Comparison of ENCODE assay signal across 36 cellular contexts in the genomic region with DNA sequence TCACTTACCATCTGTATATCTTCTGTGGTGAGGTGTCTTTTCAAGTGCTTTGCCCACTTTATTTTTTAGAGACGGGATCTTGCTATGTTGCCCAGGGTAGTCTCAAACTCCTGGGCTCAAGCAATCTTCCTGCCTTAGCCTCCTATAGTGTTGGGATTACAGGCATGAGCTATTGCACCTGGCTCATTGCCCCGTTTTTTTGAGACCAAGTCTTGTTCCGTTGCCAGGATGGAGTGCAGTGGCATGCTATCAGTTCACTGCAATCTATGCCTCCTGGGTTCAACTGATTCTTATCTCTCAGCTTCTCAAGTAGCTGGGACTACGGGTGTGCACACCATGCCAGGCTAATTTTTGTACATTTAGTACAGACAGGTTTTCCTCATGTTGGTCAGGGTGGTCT.
"Had no signal": no experiment of that assay in that cellular context is flagged by ENCODE, and none has a peak within 500 bp of the region (broad histone marks: within the 10 kb centered on the region; RNA-seq: fewer than 3 reads in every experiment).

No MANE protein-coding gene starts in this region.

- H3K27me3 Mint-ChIP-seq: activated CD4-positive, alpha-beta memory T cell treated with anti-CD3 and anti-CD28 coated beads, Interleukin-2, amount 10 ng/mL, durations not matched to agents 7 days and 5 days; activated CD4-positive, alpha-beta T cell treated with anti-CD3 and anti-CD28 coated beads for 36 hours; activated CD4-positive, alpha-beta T cell treated with anti-CD3 and anti-CD28 coated beads, Interleukin-2, amount 10 ng/mL, durations not matched to agents 7 days and 5 days; activated CD8-positive, alpha-beta memory T cell treated with anti-CD3 and anti-CD28 coated beads, Interleukin-2, amount 10 ng/mL, durations not matched to agents 7 days and 5 days; activated naive CD8-positive, alpha-beta T cell treated with anti-CD3 and anti-CD28 coated beads, Interleukin-2, amount 10 ng/mL, durations not matched to agents 7 days and 5 days; activated T-cell treated with anti-CD3 and anti-CD28 coated beads, Interleukin-2, amount 50 U/mL, for 24 hours; brain; central memory CD8-positive, alpha-beta T cell had no signal

- H3K4me3 ChIP-seq: ascending aorta, cardiac muscle cell had no signal

- H3K4me1 Mint-ChIP-seq: activated CD4-positive, alpha-beta memory T cell treated with anti-CD3 and anti-CD28 coated beads, Interleukin-2, amount 10 ng/mL, durations not matched to agents 7 days and 5 days; activated CD4-positive, alpha-beta T cell treated with anti-CD3 and anti-CD28 coated beads for 36 hours; activated CD4-positive, alpha-beta T cell treated with anti-CD3 and anti-CD28 coated beads, Interleukin-2, amount 10 ng/mL, durations not matched to agents 7 days and 5 days; activated CD8-positive, alpha-beta memory T cell treated with anti-CD3 and anti-CD28 coated beads, Interleukin-2, amount 10 ng/mL, durations not matched to agents 7 days and 5 days; activated naive CD8-positive, alpha-beta T cell treated with anti-CD3 and anti-CD28 coated beads, Interleukin-2, amount 10 ng/mL, durations not matched to agents 7 days and 5 days; brain; central memory CD8-positive, alpha-beta T cell; WTC11 had no signal

- H3K27ac Mint-ChIP-seq: activated CD4-positive, alpha-beta memory T cell treated with anti-CD3 and anti-CD28 coated beads, Interleukin-2, amount 10 ng/mL, durations not matched to agents 7 days and 5 days; activated CD4-positive, alpha-beta T cell treated with anti-CD3 and anti-CD28 coated beads for 36 hours; activated CD4-positive, alpha-beta T cell treated with anti-CD3 and anti-CD28 coated beads, Interleukin-2, amount 10 ng/mL, durations not matched to agents 7 days and 5 days; activated CD8-positive, alpha-beta memory T cell treated with anti-CD3 and anti-CD28 coated beads, Interleukin-2, amount 10 ng/mL, durations not matched to agents 7 days and 5 days; activated CD8-positive, alpha-beta T cell treated with anti-CD3 and anti-CD28 coated beads, Interleukin-2, amount 10 ng/mL, durations not matched to agents 7 days and 5 days; activated naive CD4-positive, alpha-beta T cell treated with anti-CD3 and anti-CD28 coated beads, Interleukin-2, amount 50 U/mL, for 72 hours; activated naive CD8-positive, alpha-beta T cell treated with anti-CD3 and anti-CD28 coated beads, Interleukin-2, amount 10 ng/mL, durations not matched to agents 7 days and 5 days; activated T-cell treated with anti-CD3 and anti-CD28 coated beads, Interleukin-2, amount 50 U/mL, for 24 hours; activated T-helper 2 cell treated with anti-CD3 and anti-CD28 coated beads, Interferon-gamma antibody, Interleukin-2, Interleukin-4, amounts not matched to agents 10 μg/mL and 5 μg/mL and 100 μg/mL, durations not matched to agents 14 hours and 24 hours and 36 hours; brain; T-helper 1 cell treated with Interleukin-12 subunit alpha and Interleukin-12 subunit beta and Interleukin-4 antibody, amounts not matched to agents 30 μg/mL and 1 μg/mL, for 36 hours; T-helper 2 cell treated with Interferon-gamma antibody and Interleukin-4, amounts not matched to agents 5 μg/mL and 100 μg/mL, for 36 hours; WTC11 had no signal

- H3K9me3 ChIP-seq: ascending aorta had no signal

- DNase-seq: activated CD4-positive, alpha-beta memory T cell treated with anti-CD3 and anti-CD28 coated beads, Interleukin-2, amount 10 ng/mL, durations not matched to agents 7 days and 5 days; activated CD4-positive, alpha-beta T cell treated with anti-CD3 and anti-CD28 coated beads for 1 hour; activated CD4-positive, alpha-beta T cell treated with anti-CD3 and anti-CD28 coated beads for 36 hours; activated CD4-positive, alpha-beta T cell treated with anti-CD3 and anti-CD28 coated beads for 48 hours; activated CD4-positive, alpha-beta T cell treated with anti-CD3 and anti-CD28 coated beads, Interleukin-2, amount 10 ng/mL, durations not matched to agents 7 days and 5 days; activated CD4-positive, alpha-beta T cell treated with anti-CD3 and anti-CD28 coated beads, Interleukin-2, amount 50 U/mL, for 48 hours; activated CD4-positive, CD25-positive, alpha-beta regulatory T cell; activated CD8-positive, alpha-beta memory T cell treated with anti-CD3 and anti-CD28 coated beads for 24 hours; activated CD8-positive, alpha-beta memory T cell treated with anti-CD3 and anti-CD28 coated beads, Interleukin-2, amount 10 ng/mL, durations not matched to agents 7 days and 5 days; activated CD8-positive, alpha-beta memory T cell treated with anti-CD3 and anti-CD28 coated beads, Interleukin-2, amount 50 U/mL, for 48 hours; activated CD8-positive, alpha-beta T cell treated with anti-CD3 and anti-CD28 coated beads, Interleukin-2, amount 10 ng/mL, durations not matched to agents 7 days and 5 days; activated effector memory CD4-positive, alpha-beta T cell treated with Interleukin-2 at 50 U/mL for 16 hours; activated gamma-delta T cell; activated naive CD4-positive, alpha-beta T cell treated with anti-CD3 and anti-CD28 coated beads, Interleukin-2, amount 50 U/mL, for 16 hours; activated naive CD4-positive, alpha-beta T cell treated with Interleukin-2 at 50 U/mL for 16 hours; activated naive CD8-positive, alpha-beta T cell treated with anti-CD3 and anti-CD28 coated beads, Interleukin-2, amount 10 ng/mL, durations not matched to agents 7 days and 5 days; activated T-cell treated with anti-CD3 and anti-CD28 coated beads, Interleukin-2, amount 50 U/mL, for 24 hours; activated T-cell treated with anti-CD3 and anti-CD28 coated beads, Interleukin-2, amount 50 U/mL, for 48 hours; amygdala; anterior cingulate cortex; caudate nucleus; cerebellar nuclear complex; T-helper 1 cell; T-helper 2 cell; T-helper 9 cell had no signal

- H3K4me3 Mint-ChIP-seq: activated CD4-positive, alpha-beta memory T cell treated with anti-CD3 and anti-CD28 coated beads, Interleukin-2, amount 10 ng/mL, durations not matched to agents 7 days and 5 days; activated CD4-positive, alpha-beta T cell treated with anti-CD3 and anti-CD28 coated beads for 36 hours; activated CD4-positive, alpha-beta T cell treated with anti-CD3 and anti-CD28 coated beads, Interleukin-2, amount 10 ng/mL, durations not matched to agents 7 days and 5 days; activated CD8-positive, alpha-beta memory T cell treated with anti-CD3 and anti-CD28 coated beads, Interleukin-2, amount 10 ng/mL, durations not matched to agents 7 days and 5 days; activated CD8-positive, alpha-beta T cell treated with anti-CD3 and anti-CD28 coated beads, Interleukin-2, amount 10 ng/mL, durations not matched to agents 7 days and 5 days; activated naive CD8-positive, alpha-beta T cell treated with anti-CD3 and anti-CD28 coated beads, Interleukin-2, amount 10 ng/mL, durations not matched to agents 7 days and 5 days; activated T-cell treated with anti-CD3 and anti-CD28 coated beads, Interleukin-2, amount 50 U/mL, for 24 hours; brain; central memory CD8-positive, alpha-beta T cell; T-helper 1 cell treated with Interleukin-12 subunit alpha and Interleukin-12 subunit beta and Interleukin-4 antibody, amounts not matched to agents 30 μg/mL and 1 μg/mL, for 36 hours; T-helper 2 cell treated with Interferon-gamma antibody and Interleukin-4, amounts not matched to agents 5 μg/mL and 100 μg/mL, for 36 hours; WTC11 had no signal

- H3K27ac ChIP-seq: ascending aorta, cardiac muscle cell, VCaP had no signal

- H3K4me1 ChIP-seq: ascending aorta had no signal

- H3K27me3 ChIP-seq: ascending aorta, cardiac muscle cell had no signal

- ATAC-seq: activated CD4-positive, alpha-beta T cell treated with anti-CD3 and anti-CD28 coated beads for 36 hours; activated CD4-positive, CD25-positive, alpha-beta regulatory T cell treated with anti-CD3 and anti-CD28 coated beads, Interleukin-2, amount 50 U/mL, for 24 hours; activated CD8-positive, alpha-beta memory T cell treated with anti-CD3 and anti-CD28 coated beads, Interleukin-2, amount 10 ng/mL, durations not matched to agents 7 days and 5 days; activated CD8-positive, alpha-beta T cell treated with anti-CD3 and anti-CD28 coated beads, Interleukin-2, amount 10 ng/mL, durations not matched to agents 7 days and 5 days; activated naive CD4-positive, alpha-beta T cell treated with anti-CD3 and anti-CD28 coated beads, Interleukin-2, amount 50 U/mL, for 72 hours; WTC11 had no signal

- H3K9me3 Mint-ChIP-seq: activated CD4-positive, alpha-beta memory T cell treated with anti-CD3 and anti-CD28 coated beads, Interleukin-2, amount 10 ng/mL, durations not matched to agents 7 days and 5 days; activated naive CD4-positive, alpha-beta T cell treated with anti-CD3 and anti-CD28 coated beads, Interleukin-2, amount 50 U/mL, for 72 hours; activated T-cell treated with anti-CD3 and anti-CD28 coated beads, Interleukin-2, amount 50 U/mL, for 24 hours; activated T-helper 2 cell treated with anti-CD3 and anti-CD28 coated beads, Interferon-gamma antibody, Interleukin-2, Interleukin-4, amounts not matched to agents 10 μg/mL and 5 μg/mL and 100 μg/mL, durations not matched to agents 14 hours and 24 hours and 36 hours; central memory CD8-positive, alpha-beta T cell; T-helper 1 cell treated with Interleukin-12 subunit alpha and Interleukin-12 subunit beta and Interleukin-4 antibody, amounts not matched to agents 30 μg/mL and 1 μg/mL, for 36 hours; T-helper 2 cell treated with Interferon-gamma antibody and Interleukin-4, amounts not matched to agents 5 μg/mL and 100 μg/mL, for 36 hours had no signal
